In the genomic region with DNA sequence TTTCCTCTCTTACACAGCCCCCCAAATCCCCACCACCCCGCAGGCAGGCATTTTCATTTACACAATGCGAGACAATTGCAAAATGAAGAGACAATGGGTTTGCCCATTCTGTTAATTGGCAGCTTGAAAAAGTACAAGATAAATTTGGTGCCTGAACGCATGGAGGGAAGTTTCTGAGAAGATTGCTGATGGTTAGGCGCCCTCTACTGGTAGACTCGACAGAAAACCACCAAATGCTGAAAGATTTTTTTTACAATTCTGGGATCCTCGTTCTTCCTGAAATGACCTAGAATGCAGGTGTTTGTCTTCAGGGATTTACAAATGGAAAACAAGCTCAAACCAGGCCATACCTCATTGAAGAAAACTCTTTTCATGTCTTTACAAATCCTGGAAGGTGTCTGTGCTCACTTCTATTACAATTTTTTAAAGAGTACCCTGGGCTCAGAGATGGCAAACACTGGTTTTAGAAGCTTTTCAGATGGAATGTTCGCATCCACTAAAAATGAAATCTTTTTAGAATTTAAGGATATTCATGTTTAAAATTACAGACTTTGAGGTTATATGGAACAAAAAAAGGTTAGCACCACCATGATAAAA, we compare ENCODE assay signal across 9 cellular contexts.
A peak's percentile ranks its signal among the peaks of the same experiment; 100 is the strongest.
DNase-seq lines count a peak whose midpoint lies in the region; ATAC-seq and TF ChIP-seq lines count a peak whose summit lies in the region.
"Had no signal": no experiment of that assay in that cellular context is flagged by ENCODE, and none has a peak within 500 bp of the region (broad histone marks: within the 10 kb centered on the region; RNA-seq: fewer than 3 reads in every experiment).

No MANE protein-coding gene starts in this region.

- no peaks in the 10 kb centered on the region for H3F3A ChIP-seq in SU-DHL-6 (ENCODE audit: insufficient read depth)

- no peak overlapping the region for H3K4me3 ChIP-seq in LNCaP clone FGC (ENCODE audit: low read depth, low read length)
- no peak overlapping the region for H3K4me3 ChIP-seq in SU-DHL-6 (ENCODE audit: insufficient read depth, low read length, poor library complexity, severe bottlenecking)

- no peaks in the 10 kb centered on the region for H3K9me3 ChIP-seq in SU-DHL-6 (ENCODE audit: insufficient read depth, low read length)

- no peaks in the 10 kb centered on the region for H3K27me3 ChIP-seq in SU-DHL-6 (ENCODE audit: low read length)

- no peaks in the 10 kb centered on the region for H4K20me1 ChIP-seq in SU-DHL-6 (ENCODE audit: low read depth, low read length)

- no peak overlapping the region for H2AFZ ChIP-seq in SU-DHL-6 (ENCODE audit: low read depth, low read length, severe bottlenecking)

- DNase-seq in EH (ENCODE audit: low read depth) (peak; percentile 78), LNCaP clone FGC (ENCODE audit: low read depth) (peak; percentile 32), amniotic stem cell (lab: John Stamatoyannopoulos, UW) (peak; percentile 73), hippocampal formation (lab: John Stamatoyannopoulos, UW) (peak; percentile 17 to 41), GOT3 (lab: John Stamatoyannopoulos, UW) (no peak)
- peak; percentile 27 to 33 for DNase-seq in stimulated activated CD4-positive, alpha-beta T cell treated with anti-CD3 and anti-CD28 coated beads, Interleukin-12 subunit alpha, Interleukin-12 subunit beta, amount 100 ng/mL, for 24 hours (ENCODE audit: low read depth in 2 of 2)

- H3K9ac ChIP-seq in SU-DHL-6 (ENCODE audit: low read length) = no peak overlapping the region

- no peak for ATAC-seq in GM19397 (IDR thresholded peaks at IDR 0.05; ENCODE audit: unreplicated experiment)
- ATAC-seq: activated naive CD4-positive, alpha-beta T cell treated with anti-CD3 and anti-CD28 coated beads, Interleukin-2, amount 50 U/mL, for 72 hours had no signal

- TF ChIP-seq CTCF in LNCaP clone FGC (IDR thresholded peaks at IDR 0.05; ENCODE audit: control insufficient read depth, extremely low read depth, insufficient read depth) = peak; percentile 77
- peak; percentile 54 for TF ChIP-seq CTCF in SU-DHL-6 (IDR thresholded peaks at IDR 0.05; ENCODE audit: insufficient read depth, low read length, poor library complexity, severe bottlenecking)

- no peaks in the 10 kb centered on the region for H3K36me3 ChIP-seq in SU-DHL-6 (ENCODE audit: low read length)

- H3K79me2 ChIP-seq in SU-DHL-6 (ENCODE audit: insufficient read depth, low read length) = no peaks in the 10 kb centered on the region

- H3K4me2 ChIP-seq in SU-DHL-6 (ENCODE audit: low read depth, low read length, poor library complexity, severe bottlenecking) = no peak overlapping the region

- no peak overlapping the region for H3K27ac ChIP-seq in SU-DHL-6 (ENCODE audit: low read depth, low read length)

- no peaks in the 10 kb centered on the region for H3K9me2 ChIP-seq in SU-DHL-6 (replicated peaks; ENCODE audit: insufficient read depth, low read length)
